Comparison of ENCODE assay signal across 13 cellular contexts in the genomic region with DNA sequence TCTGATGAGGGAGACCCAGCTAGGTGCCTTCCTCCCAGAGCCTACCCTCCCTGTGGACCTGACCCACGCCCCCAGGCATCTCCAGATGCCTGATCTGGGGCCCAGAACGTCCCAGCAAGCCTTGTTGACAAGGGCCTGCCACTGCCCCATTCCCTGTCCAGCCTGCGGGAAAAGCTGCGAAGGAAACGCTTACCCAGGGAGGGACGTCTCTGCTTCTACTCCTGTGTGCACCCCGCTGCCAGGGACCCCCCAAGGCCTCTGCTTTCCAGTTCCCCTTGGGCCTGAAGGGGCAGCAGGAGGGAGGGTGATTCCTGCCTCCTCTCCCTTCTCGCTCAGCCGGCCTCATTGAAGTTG. TPM values are rescaled to one million over a fixed set of nuclear protein-coding genes. Genes with fewer than 3 reads are reported as not detected.
A peak's percentile ranks its signal among the peaks of the same experiment; 100 is the strongest.
DNase-seq lines count a peak whose midpoint lies in the region; ATAC-seq and TF ChIP-seq lines count a peak whose summit lies in the region.
"Had no signal": no experiment of that assay in that cellular context is flagged by ENCODE, and none has a peak within 500 bp of the region (broad histone marks: within the 10 kb centered on the region; RNA-seq: fewer than 3 reads in every experiment).

No MANE protein-coding gene starts in this region.

- H2AFZ ChIP-seq in hepatocyte (peak overlapping the region; percentile 35), neuronal stem cell (ENCODE audit: low read length) (peak overlapping the region; percentile 93)

- H3K36me3 Mint-ChIP-seq in brain = no peaks in the 10 kb centered on the region
- H3K36me3 Mint-ChIP-seq in activated T-cell treated with anti-CD3 and anti-CD28 coated beads, Interleukin-2, amount 50 U/mL, for 72 hours (ENCODE audit: insufficient read depth in 2 of 2) = no peaks in the 10 kb centered on the region

- no peak for TF ChIP-seq CTCF in 22Rv1 (IDR thresholded peaks at IDR 0.05)
- no peak for TF ChIP-seq CTCF in brain (conservative IDR thresholded peaks at IDR 0.05)
- TF ChIP-seq CTCF in hepatocyte (IDR thresholded peaks at IDR 0.05; ENCODE audit: poor library complexity) = no peak

- no peak overlapping the region for H2BK12ac ChIP-seq in neuronal stem cell (ENCODE audit: low read length)

- H3K9me2 ChIP-seq in hepatocyte (replicated peaks; ENCODE audit: insufficient read depth) = no peaks in the 10 kb centered on the region
- H3K9me2 ChIP-seq: SK-N-SH had no signal

- no peak overlapping the region for H3K4ac ChIP-seq in neuronal stem cell (ENCODE audit: low read length)

- no peak overlapping the region for H4K91ac ChIP-seq in neuronal stem cell (ENCODE audit: low read depth, low read length, poor library complexity)

- DNase-seq in hepatocyte (ENCODE audit: low spot score) (no peak), neuronal stem cell (ENCODE audit: low spot score) (no peak), DMS114 treated with DMSO at 0.1 percent for 48 hours (lab: John Stamatoyannopoulos, UW; ENCODE audit: unreplicated experiment) (no peak)
- DNase-seq in activated T-cell treated with anti-CD3 and anti-CD28 coated beads, Interleukin-2, amount 50 U/mL, for 72 hours = no peak
- DNase-seq: activated gamma-delta T cell treated with Interleukin-2 at 50 U/mL for 16 hours; Caco-2; midbrain; SK-N-SH; stimulated activated naive CD8-positive, alpha-beta T cell treated with anti-CD3 and anti-CD28 coated beads, Interleukin-15, amount 100 ng/mL, for 72 hours had no signal

- peaks cover 43% of the 10 kb centered on the region for H3K4me1 Mint-ChIP-seq in brain
- peaks cover 5% of the 10 kb centered on the region for H3K4me1 Mint-ChIP-seq in activated T-cell treated with anti-CD3 and anti-CD28 coated beads, Interleukin-2, amount 50 U/mL, for 72 hours (ENCODE audit: low read depth)
- H3K4me1 Mint-ChIP-seq: stimulated activated naive CD8-positive, alpha-beta T cell treated with anti-CD3 and anti-CD28 coated beads, Interleukin-15, amount 100 ng/mL, for 72 hours had no signal

- peaks cover 0 to 2% (median 0%) of the 10 kb centered on the region in 5 experiments for H3K9me3 Mint-ChIP-seq in brain
- no peaks in the 10 kb centered on the region for H3K9me3 Mint-ChIP-seq in activated T-cell treated with anti-CD3 and anti-CD28 coated beads, Interleukin-2, amount 50 U/mL, for 72 hours
- H3K9me3 Mint-ChIP-seq: stimulated activated naive CD8-positive, alpha-beta T cell treated with anti-CD3 and anti-CD28 coated beads, Interleukin-15, amount 100 ng/mL, for 72 hours had no signal

- no peaks in the 10 kb centered on the region for H3K79me2 ChIP-seq in hepatocyte

- no peak overlapping the region for H3K9ac ChIP-seq in neuronal stem cell (ENCODE audit: low read depth, low read length, poor library complexity)
- H3K9ac ChIP-seq: SK-N-SH had no signal

- H3K4me3 ChIP-seq in hepatocyte = no peak overlapping the region
- H3K4me3 ChIP-seq in neuronal stem cell (ENCODE audit: low read length in 2 of 2) = peak overlapping the region in 1 of 2 donors; percentile 35

- H4K8ac ChIP-seq in neuronal stem cell (ENCODE audit: low read depth, low read length) = no peak overlapping the region

- no peak overlapping the region for H3K23ac ChIP-seq in neuronal stem cell (ENCODE audit: low read depth, low read length, poor library complexity)

- 46% methylated on average over 9 of the region's 9 CpGs for WGBS in hepatocyte (ENCODE audit: low lambda C conversion rate, missing lambda C conversion rate)
- no CpG with 5 or more reads among the region's 9 CpGs for WGBS in neuronal stem cell (ENCODE audit: extremely low coverage in 2 of 2, insufficient read length in 2 of 2, insufficient replicate concordance in 1 of 2), 2 donors

- peaks cover 5% of the 10 kb centered on the region for H3K4me1 ChIP-seq in hepatocyte (ENCODE audit: insufficient read depth)
- H3K4me1 ChIP-seq in neuronal stem cell (ENCODE audit: control insufficient read depth in 2 of 2, insufficient read depth in 1 of 2, low read depth in 1 of 2, low read length in 2 of 2) = peaks cover 11% of the 10 kb centered on the region in 2 donors
- H3K4me1 ChIP-seq: Caco-2 had no signal

- no peak for ATAC-seq in activated T-cell treated with anti-CD3 and anti-CD28 coated beads, Interleukin-2, amount 50 U/mL, for 72 hours (replicated peaks in 1 of 2)
- ATAC-seq in HG03135 (IDR thresholded peaks at IDR 0.05; ENCODE audit: unreplicated experiment) = no peak
- ATAC-seq in HG03571 (IDR thresholded peaks at IDR 0.05; ENCODE audit: unreplicated experiment) = no peak
- ATAC-seq: stimulated activated naive CD8-positive, alpha-beta T cell treated with anti-CD3 and anti-CD28 coated beads, Interleukin-15, amount 100 ng/mL, for 72 hours had no signal

- peaks cover 5% of the 10 kb centered on the region for H3K27me3 Mint-ChIP-seq in brain
- no peaks in the 10 kb centered on the region for H3K27me3 Mint-ChIP-seq in activated T-cell treated with anti-CD3 and anti-CD28 coated beads, Interleukin-2, amount 50 U/mL, for 72 hours (ENCODE audit: low read depth)
- H3K27me3 Mint-ChIP-seq: stimulated activated naive CD8-positive, alpha-beta T cell treated with anti-CD3 and anti-CD28 coated beads, Interleukin-15, amount 100 ng/mL, for 72 hours had no signal

- peak overlapping the region; percentile 22 for H3K18ac ChIP-seq in neuronal stem cell (ENCODE audit: low read length)

- H2BK120ac ChIP-seq in neuronal stem cell (ENCODE audit: low read depth, low read length) = no peak overlapping the region

- H3K9me3 ChIP-seq in hepatocyte (ENCODE audit: low read depth) (no peaks in the 10 kb centered on the region), neuronal stem cell (replicated peaks in 1 of 2; ENCODE audit: control insufficient read depth in 2 of 2, insufficient read depth in 1 of 2, low read depth in 1 of 2, low read length in 2 of 2) (no peaks in the 10 kb centered on the region)
- H3K9me3 ChIP-seq: Caco-2, SK-N-SH had no signal

- H3K36me3 ChIP-seq in hepatocyte (replicated peaks; ENCODE audit: insufficient read depth, low read depth) (no peaks in the 10 kb centered on the region), neuronal stem cell (replicated peaks in 1 of 2; ENCODE audit: control insufficient read depth in 2 of 2, insufficient read depth in 2 of 2, low read length in 2 of 2) (no peaks in the 10 kb centered on the region)

- peak overlapping the region; percentile 78 to 97 (median 90) for H3K27ac Mint-ChIP-seq in brain
- no peak overlapping the region for H3K27ac Mint-ChIP-seq in activated T-cell treated with anti-CD3 and anti-CD28 coated beads, Interleukin-2, amount 50 U/mL, for 72 hours

- H3K4me3 Mint-ChIP-seq in brain = peak overlapping the region; percentile 10 to 71 (median 45)
- no peak overlapping the region for H3K4me3 Mint-ChIP-seq in activated T-cell treated with anti-CD3 and anti-CD28 coated beads, Interleukin-2, amount 50 U/mL, for 72 hours
- H3K4me3 Mint-ChIP-seq: stimulated activated naive CD8-positive, alpha-beta T cell treated with anti-CD3 and anti-CD28 coated beads, Interleukin-15, amount 100 ng/mL, for 72 hours had no signal

- H3K27me3 ChIP-seq in hepatocyte = no peaks in the 10 kb centered on the region
- H3K27me3 ChIP-seq in neuronal stem cell (ENCODE audit: control insufficient read depth in 3 of 3, insufficient read depth in 3 of 3, low read depth in 1 of 3, low read length in 3 of 3) = no peaks in the 10 kb centered on the region

- no peak overlapping the region for H2AK5ac ChIP-seq in neuronal stem cell (ENCODE audit: low read depth, low read length)

- peaks cover 2% of the 10 kb centered on the region for H3K79me1 ChIP-seq in neuronal stem cell (ENCODE audit: low read depth, low read length)

- H3K4me2 ChIP-seq in hepatocyte (peak overlapping the region; percentile 37), neuronal stem cell (ENCODE audit: insufficient read depth, low read length, poor library complexity, severe bottlenecking) (peak overlapping the region; percentile 2)
- H3K4me2 ChIP-seq: SK-N-SH had no signal

- H4K20me1 ChIP-seq in hepatocyte (ENCODE audit: insufficient read depth, poor library complexity, severe bottlenecking) = no peaks in the 10 kb centered on the region

- no peak overlapping the region for H3K14ac ChIP-seq in neuronal stem cell (ENCODE audit: low read length)

- H2BK15ac ChIP-seq in neuronal stem cell (ENCODE audit: low read length) = no peak overlapping the region

- no peak overlapping the region for H2BK5ac ChIP-seq in neuronal stem cell (ENCODE audit: low read length)

- H3K27ac ChIP-seq in 22Rv1 = peak overlapping the region; percentile 44; the same call in 1 of the 2 replicates
- no peak overlapping the region for H3K27ac ChIP-seq in hepatocyte
- H3K27ac ChIP-seq in neuronal stem cell (replicated peaks; ENCODE audit: low read length) = no peak overlapping the region

RNA-seq across cellular contexts. Expression of a gene that starts 11.6 kb away (rescaled TPM):
- polyA plus RNA-seq in brain (ENCODE audit: insufficient read depth, low read depth, low replicate concordance) (416 TPM), hepatocyte (64.9 and 74.2 TPM in 2 replicates)
- total RNA-seq in hepatocyte = 40.5 and 47.7 TPM in 2 replicates
- polyA plus RNA-seq in neuronal stem cell (2013, experiment 1 of 2) = 114 TPM
- 114 TPM for polyA plus RNA-seq in neuronal stem cell (2013, experiment 2 of 2)
- total RNA-seq in activated T-cell treated with anti-CD3 and anti-CD28 coated beads, Interleukin-2, amount 50 U/mL, for 72 hours = 10 to 100 TPM; 31.7 to 34.1 TPM

Comparison
In these comparisons a context has a peak if more than half of its experiments do, and no peak if none do; other contexts are left out.
1. H3K4me3 Mint-ChIP-seq: peak in brain (5 of 5); none in activated T-cell treated with anti-CD3 and anti-CD28 coated beads, Interleukin-2, amount 50 U/mL, for 72 hours (0 of 2).